ENCODE assay signal across 1 cellular context in genomic region chr19:34364462-34364829, GRCh38.
A peak's percentile ranks its signal among the peaks of the same experiment; 100 is the strongest.
TF ChIP-seq lines count a peak whose summit lies in the region.

No MANE protein-coding gene starts in this region.

TF ChIP-seq in GM12878, 131 proteins besides CTCF, POLR2A, EP300 and RAD21:
- TF ChIP-seq, protein P1, sequence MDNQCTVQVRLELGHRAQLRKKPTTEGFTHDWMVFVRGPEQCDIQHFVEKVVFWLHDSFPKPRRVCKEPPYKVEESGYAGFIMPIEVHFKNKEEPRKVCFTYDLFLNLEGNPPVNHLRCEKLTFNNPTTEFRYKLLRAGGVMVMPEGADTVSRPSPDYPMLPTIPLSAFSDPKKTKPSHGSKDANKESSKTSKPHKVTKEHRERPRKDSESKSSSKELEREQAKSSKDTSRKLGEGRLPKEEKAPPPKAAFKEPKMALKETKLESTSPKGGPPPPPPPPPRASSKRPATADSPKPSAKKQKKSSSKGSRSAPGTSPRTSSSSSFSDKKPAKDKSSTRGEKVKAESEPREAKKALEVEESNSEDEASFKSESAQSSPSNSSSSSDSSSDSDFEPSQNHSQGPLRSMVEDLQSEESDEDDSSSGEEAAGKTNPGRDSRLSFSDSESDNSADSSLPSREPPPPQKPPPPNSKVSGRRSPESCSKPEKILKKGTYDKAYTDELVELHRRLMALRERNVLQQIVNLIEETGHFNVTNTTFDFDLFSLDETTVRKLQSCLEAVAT (IDR thresholded peaks at IDR 0.05), result peak; percentile 95
- TF ChIP-seq SUZ12 (IDR thresholded peaks at IDR 0.05; ENCODE audit: unreplicated experiment) (no peak), MTA3 (IDR thresholded peaks at IDR 0.05; ENCODE audit: borderline replicate concordance, low read length) (no peak), KDM1A (IDR thresholded peaks at IDR 0.05; ENCODE audit: borderline replicate concordance) (no peak), STAT1 (conservative IDR thresholded peaks at IDR 0.05) (no peak), SREBF2 (IDR thresholded peaks at IDR 0.05; ENCODE audit: low read length) (no peak), ATF7 (IDR thresholded peaks at IDR 0.05; ENCODE audit: low read depth) (no peak)
TF ChIP-seq in GM12878: peak in this region for 1.
